Comparison of ENCODE assay signal across 8 cellular contexts in genomic region chr7:150451833-150452431, GRCh38. TPM values are rescaled to one million over a fixed set of nuclear protein-coding genes. Genes with fewer than 3 reads are reported as not detected.
DNase-seq lines count a peak whose midpoint lies in the region; ATAC-seq, FAIRE-seq and TF ChIP-seq lines count a peak whose summit lies in the region.

No MANE protein-coding gene starts in this region.

- in situ Hi-C loops in HepG2 (cut with HindIII; ENCODE audit: extremely low pct_ligation_motif_present, low pct_unique_long_range_greater_than_20kb) (no loop called here), GM12878 (cut with MboI) (no loop called here)

- H3K27me3 ChIP-seq in liver (ENCODE audit: control insufficient read depth in 4 of 4, insufficient read depth in 4 of 4, low read length in 3 of 4) (no peaks in the 10 kb centered on the region), HepG2 (ENCODE audit: control insufficient read depth in 1 of 2, insufficient read depth in 2 of 2, low read length in 2 of 2) (peaks cover 3 to 54% of the 10 kb centered on the region in 2 experiments; a peak in 4 of 5 replicates), GM12878 (replicated peaks in 1 of 2; ENCODE audit: control insufficient read depth in 2 of 2, insufficient read depth in 2 of 2, low read length in 1 of 2) (no peaks in the 10 kb centered on the region), uterus (no peaks in the 10 kb centered on the region)

- no peaks in the 10 kb centered on the region for H3K27me3 Mint-ChIP-seq in naive thymus-derived CD8-positive, alpha-beta T cell

- no peak for TF ChIP-seq POLR2A in HepG2 (IDR thresholded peaks at IDR 0.05; ENCODE audit: insufficient read depth in 1 of 2, low read depth in 2 of 2, low read length in 2 of 2)
- peak; percentile 45; the same call in 1 of the 2 replicates for TF ChIP-seq POLR2A in GM12878 (IDR thresholded peaks at IDR 0.05; ENCODE audit: low read depth, low read length)
- TF ChIP-seq POLR2A in uterus (IDR thresholded peaks at IDR 0.05): no peak

- RAD21 ChIA-PET in GM12878 (lab: Charles Lee; ENCODE audit: unreplicated experiment): interaction anchor here (0.6 to 5.1 kb wide), 7 partner anchors 13 to 303 kb away, joined by 3 to 75 read pairs (median 6); a partner anchor contains a TSS

- CTCF ChIA-PET in HepG2 (lab: Yijun Ruan, JAX; ENCODE audit: low intra/inter-chr PET ratio, low total read pairs): no interaction called here
- CTCF ChIA-PET in GM12878 (lab: Yijun Ruan, JAX): interaction anchor here (0.7 to 4.3 kb wide), 9 partner anchors 9 to 425 kb away, joined by 3 to 112 read pairs (median 3); no protein-coding TSS in a partner anchor

- no peak overlapping the region for H3K4me2 ChIP-seq in HepG2 (ENCODE audit: low read depth, low read length)
- H3K4me2 ChIP-seq in GM12878 (ENCODE audit: control insufficient read depth, insufficient read depth): peak overlapping the region; percentile 96

- peak overlapping the region; percentile 95 to 100 (median 99) for H3K4me3 Mint-ChIP-seq in naive thymus-derived CD8-positive, alpha-beta T cell

- DNase-seq in HepG2 (ENCODE audit: low spot score) (no peak), GM12878 (ENCODE audit: low read depth, low spot score) (no peak), uterus (no peak), EL (no peak), NCI-H748 treated with DMSO at 0.1 percent for 48 hours (lab: John Stamatoyannopoulos, UW) (no peak), DMS114 treated with DMSO at 0.1 percent for 48 hours (lab: John Stamatoyannopoulos, UW; ENCODE audit: unreplicated experiment) (no peak)
- peak in 6 of 10 donors; percentile 17 to 39 (median 27) for DNase-seq in naive thymus-derived CD8-positive, alpha-beta T cell

- peaks cover 26 to 40% (median 32%) of the 10 kb centered on the region in 3 donors for H3K36me3 Mint-ChIP-seq in naive thymus-derived CD8-positive, alpha-beta T cell

- TF ChIP-seq EP300 in HepG2 (IDR thresholded peaks at IDR 0.05; ENCODE audit: low read depth in 2 of 2, low read length in 2 of 2) (no peak), HepG2 (CRISPR knock-in tag; IDR thresholded peaks at IDR 0.05; ENCODE audit: borderline replicate concordance) (no peak), GM12878 (IDR thresholded peaks at IDR 0.05; ENCODE audit: borderline replicate concordance in 1 of 2, control insufficient read depth in 1 of 2, low read depth in 2 of 2, low read length in 2 of 2) (no peak; a peak in 1 of 4 replicates)

- H3K79me2 ChIP-seq in HepG2 (ENCODE audit: insufficient read depth, low read length): no peaks in the 10 kb centered on the region
- H3K79me2 ChIP-seq in GM12878 (ENCODE audit: control insufficient read depth, insufficient read depth, low read length): peaks cover 16% of the 10 kb centered on the region

- BruUV-seq in HepG2 (replicated peaks; lab: Mats Ljungman, UMichigan) (no TSS peak), GM12878 (replicated peaks; lab: Mats Ljungman, UMichigan) (no TSS peak)

- H4K20me1 ChIP-seq in HepG2 (ENCODE audit: insufficient read depth, low read length) (no peaks in the 10 kb centered on the region), GM12878 (ENCODE audit: control insufficient read depth, insufficient read depth) (no peaks in the 10 kb centered on the region)

- H3K27ac Mint-ChIP-seq in naive thymus-derived CD8-positive, alpha-beta T cell: peak overlapping the region; percentile 91 to 99 (median 97)

- peak overlapping the region; percentile 39 to 62 (median 48) for H3K4me3 ChIP-seq in liver (ENCODE audit: low read depth in 1 of 3, low read length in 3 of 3)
- no peak overlapping the region for H3K4me3 ChIP-seq in HepG2 (replicated peaks in 1 of 3; ENCODE audit: insufficient read depth in 1 of 3, low read depth in 2 of 3, low read length in 3 of 3)
- H3K4me3 ChIP-seq in GM12878: peak overlapping the region; percentile 69
- peak overlapping the region; percentile 20 to 36 for H3K4me3 ChIP-seq in uterus

- H3K27ac ChIP-seq in liver (ENCODE audit: low read depth in 1 of 2, low read length in 2 of 2) (peak overlapping the region; percentile 68 to 73), HepG2 (ENCODE audit: extremely low read length, insufficient read depth, low read length) (no peak overlapping the region), GM12878 (ENCODE audit: control insufficient read depth, insufficient read depth) (peak overlapping the region; percentile 87), uterus (peak overlapping the region; percentile 65 to 72)

- H2AFZ ChIP-seq in HepG2 (ENCODE audit: low read length) (no peak overlapping the region), GM12878 (ENCODE audit: control insufficient read depth, low read depth, low read length) (peak overlapping the region; percentile 49)

- SMC1A ChIA-PET in GM12878 (lab: Charles Lee; ENCODE audit: uncharacterized antibody, unreplicated experiment): interaction anchor here (0.9 to 8.2 kb wide), 9 partner anchors 18 to 303 kb away, joined by 3 to 115 read pairs (median 6); partner anchors contain the start of gene GIMAP2

- 64% methylated on average over 8 of the region's 8 CpGs for WGBS in liver
- 26% methylated on average over 8 of the region's 8 CpGs for WGBS in HepG2 (ENCODE audit: low lambda C conversion rate)
- WGBS in GM12878 (ENCODE audit: insufficient coverage, insufficient replicate concordance, low lambda C conversion rate, missing lambda C conversion rate): 8% methylated on average over 8 of the region's 8 CpGs

- H3K9ac ChIP-seq in liver (ENCODE audit: low read depth in 1 of 2, low read length in 2 of 2) (peak overlapping the region in 1 of 2 donors; percentile 69), HepG2 (ENCODE audit: insufficient read depth, low read depth, low read length) (no peak overlapping the region), GM12878 (ENCODE audit: control insufficient read depth, insufficient read depth, low read length) (peak overlapping the region; percentile 79)

- peaks cover 48 to 80% (median 69%) of the 10 kb centered on the region in 4 donors for H3K4me1 Mint-ChIP-seq in naive thymus-derived CD8-positive, alpha-beta T cell

- TF ChIP-seq RAD21 in liver (IDR thresholded peaks at IDR 0.05) (no peak), HepG2 (CRISPR knock-in tag; IDR thresholded peaks at IDR 0.05) (no peak), GM12878 (IDR thresholded peaks at IDR 0.05; ENCODE audit: insufficient read depth, low read depth, low read length) (no peak)

- FAIRE-seq in HepG2 (lab: Jason Lieb, UNC): no peak
- FAIRE-seq in GM12878 (lab: Jason Lieb, UNC): peak; percentile 27

- H3K36me3 ChIP-seq in liver (ENCODE audit: control insufficient read depth in 4 of 4, insufficient read depth in 3 of 4, low read depth in 1 of 4, low read length in 3 of 4) (no peaks in the 10 kb centered on the region), HepG2 (replicated peaks in 1 of 2; ENCODE audit: control insufficient read depth in 1 of 2, insufficient read depth in 2 of 2, low read length in 2 of 2) (no peaks in the 10 kb centered on the region), GM12878 (ENCODE audit: control insufficient read depth in 2 of 2, insufficient read depth in 2 of 2, low read length in 1 of 2) (peaks cover 0 to 3% of the 10 kb centered on the region in 2 experiments; a peak in 1 of 4 replicates), uterus (no peaks in the 10 kb centered on the region)

- peaks cover 0 to 29% (median 10%) of the 10 kb centered on the region in 9 donors for H3K9me3 Mint-ChIP-seq in naive thymus-derived CD8-positive, alpha-beta T cell

- intact Hi-C loops in HepG2 (cut with micrococcal nuclease; ENCODE audit: unreplicated experiment) (no loop called here), GM12878 (cut with micrococcal nuclease; ENCODE audit: unreplicated experiment) (loop anchor here (1.0 to 5.0 kb wide), 3 partner anchors 170 to 235 kb away; partner anchors contain the start of gene GIMAP2), uterus (cut with DNase I; ENCODE audit: low total_unique reads) (no loop called here)

- POLR2A ChIA-PET in HepG2 (lab: Yijun Ruan, JAX): no interaction called here
- POLR2A ChIA-PET in GM12878 (lab: Charles Lee): interaction anchor here (1.0 to 1.1 kb wide), 2 partner anchors 29 to 304 kb away, joined by 4 to 5 read pairs; no protein-coding TSS in a partner anchor
- POLR2A ChIA-PET in naive thymus-derived CD8-positive, alpha-beta T cell (lab: Charles Lee): interaction anchor here (0.7 to 9.9 kb wide), 40 partner anchors 10 to 304 kb away, joined by 3 to 812 read pairs (median 6); partner anchors contain the start of genes GIMAP1, GIMAP2, GIMAP4 and GIMAP5

- H3K4me1 ChIP-seq in liver (ENCODE audit: control insufficient read depth in 4 of 4, insufficient read depth in 4 of 4, low read length in 3 of 4): peaks cover 2 to 14% (median 9%) of the 10 kb centered on the region in 4 donors
- no peaks in the 10 kb centered on the region for H3K4me1 ChIP-seq in HepG2 (ENCODE audit: insufficient read depth, low read length)
- H3K4me1 ChIP-seq in GM12878 (ENCODE audit: control insufficient read depth, insufficient read depth, low read length): peaks cover 34% of the 10 kb centered on the region
- H3K4me1 ChIP-seq in uterus: no peaks in the 10 kb centered on the region

- TF ChIP-seq CTCF in liver (IDR thresholded peaks at IDR 0.05; ENCODE audit: low read depth, low read length, missing input control): no peak
- TF ChIP-seq CTCF in HepG2 (CRISPR knock-in tag; IDR thresholded peaks at IDR 0.05): no peak
- TF ChIP-seq CTCF in GM12878 (IDR thresholded peaks at IDR 0.05 in 2 of 3, conservative IDR thresholded peaks at IDR 0.05 in 1 of 3; ENCODE audit: control insufficient read depth in 2 of 3, extremely low read depth in 1 of 3, insufficient read depth in 1 of 3, low read depth in 3 of 3, low read length in 3 of 3): no peak
- no peak for TF ChIP-seq CTCF in uterus (IDR thresholded peaks at IDR 0.05)

- peaks cover 0 to 2% (median 0%) of the 10 kb centered on the region in 4 donors for H3K9me3 ChIP-seq in liver (ENCODE audit: control insufficient read depth in 4 of 4, low read length in 3 of 4)
- peaks cover 2% of the 10 kb centered on the region; the same call in 1 of the 2 replicates for H3K9me3 ChIP-seq in HepG2 (ENCODE audit: low read length)
- H3K9me3 ChIP-seq in GM12878 (replicated peaks; ENCODE audit: control insufficient read depth, insufficient read depth, low read length): peaks cover 3% of the 10 kb centered on the region
- no peaks in the 10 kb centered on the region for H3K9me3 ChIP-seq in uterus

- no peak for ATAC-seq in HepG2
- ATAC-seq in GM12878: peak; percentile 10
- peak; percentile 2 to 6 for ATAC-seq in naive thymus-derived CD8-positive, alpha-beta T cell

RNA-seq across cellular contexts. Expression of gene GIMAP8, which starts 1.5 kb away (rescaled TPM):
- total RNA-seq in liver (1 to 10 TPM; 8.8 to 9.4 TPM), HepG2 (2016; rRNA removed; fragmentation: Illumina TruSeq; extraction: Trizol) (not detected in 2 replicates), GM12878 (2014; rRNA removed) (3.7 and 4.5 TPM in 2 replicates), GM12878 (2014; rRNA removed; fragmentation: Illumina TruSeq; extraction: Trizol) (5.7 TPM in 2 replicates), GM12878 (2021) (5.7 and 6.2 TPM in 2 replicates), uterus (10 to 100 TPM; 16.7 to 47.7 (median 25.6) TPM)
- polyA plus RNA-seq in liver (1 to 10 TPM; 1.6 to 6.4 TPM), HepG2 (2011; rRNA removed) (not detected in 2 replicates), GM12878 (2011; rRNA removed) (9.7 and 12.6 TPM in 2 replicates), GM12878 (2014; fragmentation: Illumina TruSeq; extraction: Trizol) (7.9 and 8.3 TPM in 2 replicates), GM12878 (2014; fragmentation: Nextera tagmentation; extraction: Ambion mirVana) (1 to 10 TPM in 1 of 2 experiments, under 1 TPM in 1; 0.66 to 2.6 TPM), GM12878 (2014; rRNA removed) (6.0 and 7.0 TPM in 2 replicates), GM12878 (2016; fragmentation: Nextera tagmentation; extraction: Ambion mirVana) (1 to 10 TPM; 2.0 to 2.2 TPM)
- total RNA-seq in HepG2 (2016; cell fraction: cytosol; rRNA removed; fragmentation: Illumina TruSeq; extraction: Trizol; ENCODE audit: low read depth): not detected in 2 replicates
- not detected in 2 replicates for total RNA-seq in HepG2 (2016; cell fraction: insoluble cytoplasmic fraction; rRNA removed; fragmentation: Illumina TruSeq; extraction: Trizol)
- total RNA-seq in HepG2 (2016; cell fraction: membrane; rRNA removed; fragmentation: Illumina TruSeq; extraction: Trizol): not detected in 2 replicates
- total RNA-seq in HepG2 (2016; cell fraction: nucleus; rRNA removed; fragmentation: Illumina TruSeq; extraction: Trizol): not detected in 2 replicates
- polyA plus RNA-seq in HepG2 (2011; cell fraction: cytosol; rRNA removed): not detected in 2 replicates
- not detected in 2 replicates for polyA plus RNA-seq in HepG2 (2011; cell fraction: nucleus; rRNA removed)
- not detected in 2 replicates for polyA plus RNA-seq in HepG2 (2012)
- polyA plus RNA-seq in HepG2 (2016; cell fraction: cytosol; fragmentation: Illumina TruSeq; extraction: Trizol; ENCODE audit: low read depth): not detected in 2 replicates
- not detected in 2 replicates for polyA plus RNA-seq in HepG2 (2016; cell fraction: insoluble cytoplasmic fraction; fragmentation: Illumina TruSeq; extraction: Trizol; ENCODE audit: low read depth)
- polyA plus RNA-seq in HepG2 (2016; cell fraction: membrane; fragmentation: Illumina TruSeq; extraction: Trizol; ENCODE audit: low read depth): not detected in 2 replicates
- not detected in 2 replicates for polyA plus RNA-seq in HepG2 (2016; cell fraction: nucleus; fragmentation: Illumina TruSeq; extraction: Trizol; ENCODE audit: insufficient read depth, low read depth)
- not detected in 2 replicates for polyA minus RNA-seq in HepG2 (2011; rRNA and poly(A)+ RNA removed; ENCODE audit: low replicate concordance)
- not detected in 2 replicates for polyA minus RNA-seq in HepG2 (2011; cell fraction: cytosol; rRNA and poly(A)+ RNA removed)
- not detected in 2 replicates for polyA minus RNA-seq in HepG2 (2011; cell fraction: nucleus; rRNA and poly(A)+ RNA removed)
- total RNA-seq in GM12878 (2013; cell fraction: nucleolus; rRNA removed): 12.9 and 13.9 TPM in 2 replicates
- 4.4 TPM for polyA plus RNA-seq in GM12878 (2011; ENCODE audit: low read depth)
- polyA plus RNA-seq in GM12878 (2011; cell fraction: cytosol; rRNA removed): 4.6 and 5.5 TPM in 2 replicates
- polyA plus RNA-seq in GM12878 (2011; cell fraction: nucleus; rRNA removed): 14.7 and 18.1 TPM in 2 replicates
- 5.3 and 7.0 TPM in 2 replicates for polyA plus RNA-seq in GM12878 (2012)
- polyA minus RNA-seq in GM12878 (2011; rRNA and poly(A)+ RNA removed): 7.5 and 8.2 TPM in 2 replicates
- 2.6 and 3.2 TPM in 2 replicates for polyA minus RNA-seq in GM12878 (2011; cell fraction: cytosol; rRNA and poly(A)+ RNA removed)
- 5.1 and 6.5 TPM in 2 replicates for polyA minus RNA-seq in GM12878 (2011; cell fraction: nucleus; rRNA and poly(A)+ RNA removed)
- 10 to 100 TPM; 66.8 to 68.0 TPM for total RNA-seq in naive thymus-derived CD8-positive, alpha-beta T cell
- 10 to 100 TPM; 18.9 to 38.9 (median 25.9) TPM for polyA plus RNA-seq in naive thymus-derived CD8-positive, alpha-beta T cell

Comparison
In these comparisons a context has a peak if more than half of its experiments do, and no peak if none do; other contexts are left out.
1. H3K4me3 ChIP-seq: peak in liver (3 of 3), GM12878 (single experiment) and uterus (2 of 2); none in HepG2 (0 of 3).
2. DNase-seq: peak in naive thymus-derived CD8-positive, alpha-beta T cell (6 of 10); none in HepG2 (single experiment), GM12878 (single experiment), uterus (0 of 2), EL (single experiment), NCI-H748 treated with DMSO at 0.1 percent for 48 hours (single experiment) and DMS114 treated with DMSO at 0.1 percent for 48 hours (single experiment).